ENCODE assay signal across 29 cellular contexts in genomic region chr16:48234630-48235029, GRCh38. TPM values are rescaled to one million over a fixed set of nuclear protein-coding genes. Genes with fewer than 3 reads are reported as not detected.
"Had no signal": no experiment of that assay in that cellular context is flagged by ENCODE, and none has a peak within 500 bp of the region (broad histone marks: within the 10 kb centered on the region; RNA-seq: fewer than 3 reads in every experiment).

No MANE protein-coding gene starts in this region.

- DNase-seq: hippocampal formation; kidney glomerular epithelial cell; left cardiac atrium; left lung; naive B cell; natural killer cell; nephron progenitor cell; occipital lobe; stimulated activated CD4-positive, alpha-beta T cell treated with anti-CD3 and anti-CD28 coated beads, Interleukin-12 subunit alpha, Interleukin-12 subunit beta, amount 100 ng/mL, for 4 hours; stimulated activated CD4-positive, alpha-beta T cell treated with anti-CD3 and anti-CD28 coated beads, Interleukin-15, amount 100 ng/mL, for 24 hours; stimulated activated CD4-positive, alpha-beta T cell treated with anti-CD3 and anti-CD28 coated beads, Interleukin-2, amount 100 ng/mL, for 24 hours; stimulated activated CD4-positive, alpha-beta T cell treated with anti-CD3 and anti-CD28 coated beads, Interleukin-4, amount 100 ng/mL, for 1 hour; stimulated activated naive B cell treated with anti-CD40 and anti-IgM and Interleukin-4, amounts not matched to agents 10 μg/mL and 1 μg/mL and 100 μg/mL, for 72 hours; stimulated activated naive CD8-positive, alpha-beta T cell treated with anti-CD3 and anti-CD28 coated beads, Interleukin-15, Interleukin-2, amounts not matched to agents 100 U/mL and 50 U/mL, for 24 hours; stomach; testis; thyroid gland; transverse colon; upper lobe of left lung had no signal

- H3K27me3 ChIP-seq: left lung, neural progenitor cell, neutrophil, right atrium auricular region, stomach, testis, thyroid gland, transverse colon, upper lobe of left lung, vagina had no signal

- H3K4me1 ChIP-seq: left lung, neural progenitor cell, parathyroid adenoma, right atrium auricular region, testis, thyroid gland, upper lobe of left lung, vagina had no signal

- ATAC-seq: left cardiac atrium; left lung; natural killer cell; sciatic nerve; stimulated activated naive B cell treated with anti-CD40 and anti-IgM and Interleukin-4, amounts not matched to agents 10 μg/mL and 1 μg/mL and 100 μg/mL, for 72 hours; stimulated activated naive CD8-positive, alpha-beta T cell treated with anti-CD3 and anti-CD28 coated beads, Interleukin-15, Interleukin-2, amounts not matched to agents 100 U/mL and 50 U/mL, for 24 hours had no signal

- H3K9ac ChIP-seq: neural progenitor cell, parathyroid adenoma had no signal

- H3K9me3 ChIP-seq: left lung, neutrophil, right atrium auricular region, stomach, testis, thyroid gland, transverse colon, upper lobe of left lung, vagina had no signal

- H3K36me3 ChIP-seq: left lung, neural progenitor cell, neutrophil, right atrium auricular region, stomach, thyroid gland, transverse colon, upper lobe of left lung, vagina had no signal

- H2AFZ ChIP-seq: neural progenitor cell, parathyroid adenoma had no signal

- H3K79me2 ChIP-seq: parathyroid adenoma had no signal

- H3K4me2 ChIP-seq: neural progenitor cell had no signal

- H3K4me3 ChIP-seq: left lung, lung, neural progenitor cell, right atrium auricular region, skin epidermis, stomach, testis, thyroid gland, transverse colon, upper lobe of left lung, vagina had no signal

- H3K27ac ChIP-seq: left lung, neural progenitor cell, neutrophil, parathyroid adenoma, right atrium auricular region, skin epidermis, testis, thyroid gland, upper lobe of left lung, vagina had no signal

RNA-seq across cellular contexts. Expression of gene ABCC11, which starts 12.7 kb away (rescaled TPM):
- total RNA-seq: left cardiac atrium, posterior vena cava, pulmonary artery endothelial cell, right atrium auricular region, sciatic nerve, vagina had no signal
